Comparison of ENCODE assay signal across 10 cellular contexts in the genomic region with DNA sequence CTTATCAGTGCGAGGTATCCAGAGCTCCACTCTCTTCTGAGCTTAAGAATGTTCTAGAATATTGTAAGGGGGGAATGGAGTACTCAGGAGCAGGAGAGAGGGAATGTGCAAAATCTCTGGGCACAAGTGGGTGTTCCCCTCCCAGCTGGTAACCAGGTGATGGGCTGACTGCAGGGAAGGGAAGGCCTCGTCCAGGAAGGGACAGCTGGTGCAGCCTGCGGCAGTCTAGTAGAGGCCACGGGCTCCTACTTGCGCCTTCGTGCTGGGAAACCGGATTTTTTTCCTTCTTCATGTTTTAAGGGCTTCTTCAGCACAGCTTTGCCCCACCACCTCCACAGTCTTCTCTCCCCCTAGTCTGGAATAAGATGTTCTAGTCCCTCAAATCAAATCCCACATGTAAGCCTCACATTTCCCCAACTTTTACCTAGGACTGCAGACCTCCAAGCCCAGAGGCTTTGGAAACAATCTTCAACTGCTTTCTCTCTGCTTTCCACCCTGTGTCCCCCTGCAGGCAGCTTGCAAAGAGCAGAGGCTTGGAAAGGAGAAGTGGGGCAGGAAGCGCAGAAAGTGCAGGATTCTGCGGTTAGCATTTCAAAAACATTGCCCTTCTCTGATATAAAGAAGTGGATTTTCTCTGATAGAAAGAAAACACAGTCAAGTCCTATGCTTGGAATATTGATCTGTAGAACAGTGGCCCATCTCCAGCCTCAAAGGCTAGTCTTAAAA. TPM values are rescaled to one million over a fixed set of nuclear protein-coding genes. Genes with fewer than 3 reads are reported as not detected.
DNase-seq lines count a peak whose midpoint lies in the region; ATAC-seq and TF ChIP-seq lines count a peak whose summit lies in the region.
"Had no signal": no experiment of that assay in that cellular context is flagged by ENCODE, and none has a peak within 500 bp of the region (broad histone marks: within the 10 kb centered on the region; RNA-seq: fewer than 3 reads in every experiment).

No MANE protein-coding gene starts in this region.

- no peak for TF ChIP-seq POLR2A in breast epithelium (IDR thresholded peaks at IDR 0.05)

- TF ChIP-seq CTCF in epithelial cell of proximal tubule (conservative IDR thresholded peaks at IDR 0.05; ENCODE audit: low read depth, low read length) (peak; percentile 33), osteoblast (IDR thresholded peaks at IDR 0.05; ENCODE audit: extremely low read depth, low read depth, low read length) (peak; percentile 36), breast epithelium (IDR thresholded peaks at IDR 0.05) (no peak)

- H3K9me3 ChIP-seq in osteoblast (ENCODE audit: low read depth, low read length) = no peaks in the 10 kb centered on the region
- H3K9me3 ChIP-seq in breast epithelium = no peaks in the 10 kb centered on the region
- H3K9me3 ChIP-seq: pancreas had no signal

- intact Hi-C loops in breast epithelium (cut with DNase I; ENCODE audit: low total_unique reads) = no loop called here

- H3K4me3 ChIP-seq in epithelial cell of proximal tubule (ENCODE audit: low read depth, low read length) (no peak overlapping the region), osteoblast (ENCODE audit: insufficient read depth, low read length) (no peak overlapping the region), breast epithelium (no peak overlapping the region)
- H3K4me3 ChIP-seq: pancreas had no signal

- no peaks in the 10 kb centered on the region for H3K79me2 ChIP-seq in osteoblast (ENCODE audit: insufficient read depth, low read length)

- ATAC-seq in activated CD4-positive, CD25-positive, alpha-beta regulatory T cell treated with anti-CD3 and anti-CD28 coated beads, Interleukin-2, amount 50 U/mL, for 24 hours = no peak
- no peak for ATAC-seq in HG03175 (IDR thresholded peaks at IDR 0.05; ENCODE audit: unreplicated experiment)
- ATAC-seq in HG02938 (IDR thresholded peaks at IDR 0.05; ENCODE audit: unreplicated experiment) = no peak

- H3K27ac ChIP-seq in osteoblast (ENCODE audit: low read depth, low read length) = no peak overlapping the region
- H3K27ac ChIP-seq in breast epithelium = no peak overlapping the region
- H3K27ac ChIP-seq: pancreas had no signal

- H3K36me3 ChIP-seq in osteoblast (ENCODE audit: insufficient read depth, low read length) = no peaks in the 10 kb centered on the region
- H3K36me3 ChIP-seq in breast epithelium = no peaks in the 10 kb centered on the region
- H3K36me3 ChIP-seq: pancreas had no signal

- H4K20me1 ChIP-seq in osteoblast (ENCODE audit: insufficient read depth, low read length) = no peaks in the 10 kb centered on the region

- DNase-seq in G401 (ENCODE audit: low spot score) = peak; percentile 37
- peak; percentile 83 for DNase-seq in NOMO-1 treated with dmso at 0.1 percent for 144 hours (lab: John Stamatoyannopoulos, UW; ENCODE audit: unreplicated experiment)
- no peak for DNase-seq in epithelial cell of proximal tubule (ENCODE audit: low read depth)
- peak; percentile 59 for DNase-seq in osteoblast (ENCODE audit: insufficient read length, low spot score, missing footprints)
- no peak for DNase-seq in breast epithelium (ENCODE audit: low spot score in 2 of 2)
- DNase-seq: activated CD4-positive, CD25-positive, alpha-beta regulatory T cell; pancreas had no signal

- H3K27me3 ChIP-seq in osteoblast (ENCODE audit: insufficient read depth, low read length) (no peaks in the 10 kb centered on the region), breast epithelium (no peaks in the 10 kb centered on the region)
- H3K27me3 ChIP-seq: pancreas had no signal

- H2AFZ ChIP-seq in osteoblast (ENCODE audit: low read length) = peak overlapping the region; percentile 25

- no peak overlapping the region for H3K4me2 ChIP-seq in osteoblast (ENCODE audit: insufficient read depth, low read length)

- H3K4me1 ChIP-seq in osteoblast (ENCODE audit: insufficient read depth, low read length) (no peaks in the 10 kb centered on the region), breast epithelium (no peaks in the 10 kb centered on the region)
- H3K4me1 ChIP-seq: pancreas had no signal

- in situ Hi-C loops in G401 (cut with HindIII; ENCODE audit: low sequenced_read_pairs) = no loop called here

RNA-seq across cellular contexts. Expression of a gene that starts 11.9 kb away (rescaled TPM):
- total RNA-seq in G401 (2014; rRNA removed; shearing (Covaris generic)) = 91.2 and 121 TPM in 2 replicates
- total RNA-seq in epithelial cell of proximal tubule = 2.5 and 3.2 TPM in 2 replicates
- total RNA-seq in osteoblast = 1.1 and 1.5 TPM in 2 replicates
- total RNA-seq in breast epithelium = 10 to 100 TPM in 2 of 3 donors, 1 to 10 TPM in 1; 5.4 to 24.9 (median 18.4) TPM

Comparison
In these comparisons a context has a peak if more than half of its experiments do, and no peak if none do; other contexts are left out.
1. DNase-seq: peak in G401 (single experiment), NOMO-1 treated with dmso at 0.1 percent for 144 hours (single experiment) and osteoblast (single experiment); none in epithelial cell of proximal tubule (single experiment) and breast epithelium (0 of 2).
2. CTCF ChIP-seq: peak in epithelial cell of proximal tubule (single experiment) and osteoblast (single experiment); none in breast epithelium (0 of 3).